9 cellular contexts compared by ENCODE assay signal in the genomic region with DNA sequence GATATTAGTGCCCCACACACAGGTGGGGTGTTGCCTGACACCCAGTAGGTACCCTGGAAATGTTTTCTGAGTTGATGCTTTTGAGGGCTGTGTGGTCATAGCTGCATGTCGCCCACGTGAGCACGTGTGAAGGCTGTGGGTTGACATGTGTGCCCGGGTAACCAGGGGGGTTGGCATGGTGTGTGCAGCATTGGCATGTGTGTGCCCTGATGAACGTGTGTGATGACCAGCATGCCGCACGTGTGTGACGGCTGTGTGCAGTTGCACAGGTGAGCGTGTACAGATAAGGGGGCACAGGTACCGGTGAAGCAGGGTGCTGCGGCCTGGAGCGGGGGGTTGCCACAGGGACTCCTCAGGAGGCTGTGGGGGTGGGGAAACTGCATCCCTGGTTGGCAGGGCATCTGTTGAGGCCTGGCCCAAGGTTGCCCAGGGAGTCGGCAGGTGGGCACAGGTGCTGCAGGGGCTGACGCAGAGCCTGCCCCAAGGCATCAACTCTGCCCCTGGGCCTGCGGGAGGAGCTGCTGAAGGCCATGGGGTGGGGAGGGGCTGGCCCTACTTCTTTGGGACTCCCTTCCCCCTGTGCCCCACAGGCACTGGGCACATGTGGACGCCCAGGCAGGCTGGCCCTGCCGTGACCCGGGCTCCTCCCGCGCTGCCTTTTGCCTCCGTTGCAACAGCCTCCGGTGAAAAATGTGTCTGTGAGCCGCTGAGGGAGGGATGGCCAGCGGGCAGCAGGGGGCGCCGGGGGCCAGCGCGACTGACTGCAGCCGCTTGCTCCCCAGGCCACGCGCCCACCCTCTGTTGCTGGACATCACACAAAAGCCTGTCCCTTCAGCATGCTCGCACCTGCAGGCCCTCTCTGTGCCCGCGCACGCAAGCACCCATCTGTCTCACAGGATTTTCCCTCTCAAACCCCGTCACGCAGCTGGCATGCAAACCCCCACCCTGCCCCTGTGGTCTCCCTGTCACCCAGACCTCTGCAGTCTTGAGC. TPM values are rescaled to one million over a fixed set of nuclear protein-coding genes. Genes with fewer than 3 reads are reported as not detected.
DNase-seq lines count a peak whose midpoint lies in the region; ATAC-seq and TF ChIP-seq lines count a peak whose summit lies in the region.
"Had no signal": no experiment of that assay in that cellular context is flagged by ENCODE, and none has a peak within 500 bp of the region (broad histone marks: within the 10 kb centered on the region; RNA-seq: fewer than 3 reads in every experiment).

No MANE protein-coding gene starts in this region.

- no peak overlapping the region for H3K4me3 ChIP-seq in A673 (ENCODE audit: low read depth, low read length, poor library complexity, severe bottlenecking)
- no peak overlapping the region for H3K4me3 ChIP-seq in GM06990 (replicated peaks; ENCODE audit: low read depth, low read length)
- H3K4me3 ChIP-seq: skin epidermis had no signal

- H3K9me3 Mint-ChIP-seq in glutamatergic neuron (ENCODE audit: unreplicated experiment): peaks cover 12% of the 10 kb centered on the region

- no peak overlapping the region for H3K27ac ChIP-seq in A673 (ENCODE audit: low read depth, low read length, poor library complexity, severe bottlenecking)
- H3K27ac ChIP-seq: skin epidermis had no signal

- H3K36me3 Mint-ChIP-seq in glutamatergic neuron (ENCODE audit: unreplicated experiment): peaks cover 3% of the 10 kb centered on the region

- H3K9me3 ChIP-seq in A673 (ENCODE audit: low read depth, low read length, poor library complexity, severe bottlenecking): no peaks in the 10 kb centered on the region

- no peak overlapping the region for H3K27ac Mint-ChIP-seq in glutamatergic neuron (ENCODE audit: unreplicated experiment)

- peaks cover 16% of the 10 kb centered on the region for H3K4me1 Mint-ChIP-seq in glutamatergic neuron (ENCODE audit: low read depth, unreplicated experiment)

- no peaks in the 10 kb centered on the region for H3K27me3 ChIP-seq in A673 (replicated peaks; ENCODE audit: insufficient read depth, low read depth, low read length, poor library complexity)
- peaks cover 4% of the 10 kb centered on the region for H3K27me3 ChIP-seq in GM06990 (replicated peaks; ENCODE audit: control insufficient read depth, insufficient read depth, low read length)

- H3K4me1 ChIP-seq in A673 (ENCODE audit: insufficient read depth, low read length, poor library complexity, severe bottlenecking): peaks cover 5% of the 10 kb centered on the region

- H3K4me3 Mint-ChIP-seq in glutamatergic neuron (ENCODE audit: unreplicated experiment): peak overlapping the region; percentile 88

- intact Hi-C loops in A673 (cut with micrococcal nuclease; ENCODE audit: unreplicated experiment): no loop called here

- no TSS peak for BruUV-seq in A673 (replicated peaks; lab: Mats Ljungman, UMichigan)

- CTCF ChIA-PET in A673 (lab: Charles Lee): no interaction called here

- H3K27me3 Mint-ChIP-seq in glutamatergic neuron (ENCODE audit: unreplicated experiment): peaks cover 14% of the 10 kb centered on the region

- no peak for ATAC-seq in GM21526 (IDR thresholded peaks at IDR 0.05; ENCODE audit: low FRiP score, unreplicated experiment)

- TF ChIP-seq CTCF in A673 (conservative IDR thresholded peaks at IDR 0.05; ENCODE audit: low read depth, low read length) (peak; percentile 48), GM06990 (IDR thresholded peaks at IDR 0.05; ENCODE audit: insufficient read depth, low read length, poor library complexity, severe bottlenecking) (peak; percentile 44), glutamatergic neuron (IDR thresholded peaks at IDR 0.05; ENCODE audit: partially characterized antibody, unreplicated experiment) (peak; percentile 69)

- POLR2A ChIA-PET in A673 (lab: Charles Lee; ENCODE audit: low non-redundant PET): no interaction called here

- H3K36me3 ChIP-seq in A673 (ENCODE audit: insufficient read depth, low read length, poor library complexity, severe bottlenecking): no peaks in the 10 kb centered on the region
- H3K36me3 ChIP-seq in GM06990 (ENCODE audit: control insufficient read depth, insufficient read depth, low read length): no peaks in the 10 kb centered on the region

- DNase-seq in A673 (ENCODE audit: low spot score) (no peak), GM06990 (ENCODE audit: extremely low read depth, insufficient read length) (no peak), RPMI8226 (peak; percentile 79), glutamatergic neuron (peak; percentile 91), mesenteric fat pad (ENCODE audit: low spot score) (no peak), NCI-H2029 (lab: John Stamatoyannopoulos, UW) (no peak), epidermal melanocyte (ENCODE audit: insufficient read length, low spot score) (no peak)

RNA-seq across cellular contexts. Expression of a gene that starts 2.2 kb away (rescaled TPM):
- total RNA-seq in A673 (2021) (7.5 and 7.8 TPM in 2 replicates), glutamatergic neuron (ENCODE audit: unreplicated experiment) (5.6 TPM), mesenteric fat pad (0.29 TPM)

Comparison
In these comparisons a context has a peak if more than half of its experiments do, and no peak if none do; other contexts are left out.
1. DNase-seq: peak in RPMI8226 (single experiment) and glutamatergic neuron (single experiment); none in A673 (single experiment), GM06990 (single experiment), mesenteric fat pad (single experiment), NCI-H2029 (single experiment) and epidermal melanocyte (single experiment).
2. Peak in every context shown above with its lines, with median percentiles within 50 percentile points of each other: CTCF ChIP-seq.